ENCODE assay signal across 8 cellular contexts in the genomic region with DNA sequence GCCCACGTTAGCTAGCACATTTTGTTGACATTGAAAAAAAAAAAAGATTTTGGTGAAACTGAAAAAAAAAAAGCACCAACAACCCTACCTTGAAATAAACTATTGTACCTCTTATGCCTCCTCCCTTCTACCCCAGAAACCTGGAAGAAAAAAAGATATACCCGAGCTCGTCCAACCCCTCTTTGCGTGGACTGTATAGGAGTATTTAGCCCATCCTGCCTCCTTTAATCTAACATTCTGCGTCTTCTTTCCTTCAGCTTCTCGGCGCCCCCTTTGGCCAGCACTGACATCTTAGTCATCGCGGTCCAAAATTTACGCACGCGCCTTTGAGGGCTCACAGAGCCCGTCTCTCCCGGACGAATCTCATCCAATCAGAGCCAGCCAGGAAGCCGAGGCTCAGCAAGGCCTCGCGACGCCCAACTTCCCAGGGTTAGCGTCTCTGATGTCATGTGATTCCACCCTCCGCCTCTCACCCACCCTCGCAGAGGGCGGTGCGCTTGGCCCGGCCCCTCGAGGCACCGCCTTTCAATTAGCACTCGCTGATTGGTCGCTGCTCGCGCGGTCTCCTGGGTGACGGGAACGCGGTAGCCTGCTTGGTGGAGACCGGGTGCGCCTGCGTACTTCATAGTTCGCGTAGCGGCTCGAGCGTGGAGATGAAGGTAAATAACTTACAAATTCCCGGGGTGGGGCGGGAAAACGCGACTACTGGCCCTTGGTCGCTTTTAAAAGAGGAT. TPM values are rescaled to one million over a fixed set of nuclear protein-coding genes. Genes with fewer than 3 reads are reported as not detected.
DNase-seq lines count a peak whose midpoint lies in the region; TF ChIP-seq lines count a peak whose summit lies in the region.

WDR19 (plus strand) TSS at position 625 of the 734 bp plus-strand sequence; CDS start at position 654, 29 bp downstream.

- peak within 1 kb of the TSS; percentile 77 for H3K9ac ChIP-seq in SK-N-MC (ENCODE audit: insufficient read length)

- H3K36me3 ChIP-seq in SK-N-MC (ENCODE audit: insufficient read depth, low read length) (peaks cover 7% of the 10 kb centered on the region; the same call in 1 of the 2 replicates), testis (ENCODE audit: low read depth, missing control alignments) (no peaks in the 10 kb centered on the region)

- H3K4me3 Mint-ChIP-seq in HFFc6, result no peak within 1 kb of the TSS

- H3K9me3 Mint-ChIP-seq in HFFc6, result no peaks in the 10 kb centered on the region

- peak; percentile 69 for TF ChIP-seq CTCF in HFFc6 (IDR thresholded peaks at IDR 0.05)
- TF ChIP-seq CTCF in NB4 (IDR thresholded peaks at IDR 0.05; ENCODE audit: low read depth, low read length), result peak; percentile 65
- TF ChIP-seq CTCF in testis (IDR thresholded peaks at IDR 0.05), result peak; percentile 38 to 55 (median 40)

- H3K27me3 Mint-ChIP-seq in HFFc6 (ENCODE audit: insufficient read depth), result no peaks in the 10 kb centered on the region

- H3K27ac ChIP-seq in SK-N-MC (peak within 1 kb of the TSS; percentile 77; the same call in 1 of the 2 replicates), testis (peak within 1 kb of the TSS; percentile 64 to 74)

- H3K4me1 ChIP-seq in testis, result no peaks in the 10 kb centered on the region

- intact Hi-C loops in testis (cut with DNase I; ENCODE audit: low total_unique reads), result no loop called here

- H3K27me3 ChIP-seq in testis, result no peaks in the 10 kb centered on the region

- TF ChIP-seq POLR2A in NB4 (IDR thresholded peaks at IDR 0.05; ENCODE audit: extremely low read depth, insufficient read length), result peak; percentile 41
- TF ChIP-seq POLR2A in testis (IDR thresholded peaks at IDR 0.05), result no peak

- H3K27ac Mint-ChIP-seq in HFFc6, result no peak within 1 kb of the TSS

- peaks cover 18% of the 10 kb centered on the region for H3K4me1 Mint-ChIP-seq in HFFc6 (ENCODE audit: low read depth)

- H3K36me3 Mint-ChIP-seq in HFFc6 (ENCODE audit: low read depth), result no peaks in the 10 kb centered on the region

- DNase-seq in HFFc6 (peak; percentile 99), NB4 (ENCODE audit: low read depth) (peak; percentile 100), SK-N-MC (ENCODE audit: low read depth, low spot score) (peak; percentile 94), glomerular endothelial cell (ENCODE audit: extremely low read depth, low read depth, low spot score) (peak; percentile 97), occipital lobe (lab: John Stamatoyannopoulos, UW) (peak; percentile 100), testis (peak; percentile 99)
- peak; percentile 99 for DNase-seq in activated naive CD4-positive, alpha-beta T cell treated with anti-CD3 and anti-CD28 coated beads, Interleukin-2, amount 50 U/mL, for 16 hours

- 1% methylated on average over 30 to 48 of the region's 48 CpGs for WGBS in testis, 2 donors

- H3K9me3 ChIP-seq in SK-N-MC (ENCODE audit: low read depth, low read length) (no peaks in the 10 kb centered on the region), testis (no peaks in the 10 kb centered on the region)

- H3K4me3 ChIP-seq in GM08714 (ENCODE audit: low read length) (peak within 1 kb of the TSS; percentile 87), NB4 (ENCODE audit: low read depth, low read length) (peak within 1 kb of the TSS; percentile 85), SK-N-MC (peak within 1 kb of the TSS; percentile 99), testis (peak within 1 kb of the TSS; percentile 78 to 81)

RNA-seq across cellular contexts. Expression of gene WDR19, which starts in this region (rescaled TPM):
- 10 to 100 TPM in 3 of 6 experiments, 1 to 10 TPM in 3; 8.7 to 11.9 (median 10.0) TPM for total RNA-seq in HFFc6 (2021; fragmentation: NEBNext Ultra II Directional; extraction: Animal tissue kit (Norgen Biotek cat#: 25700))
- 22.0 and 27.0 TPM in 2 replicates for total RNA-seq in glomerular endothelial cell
- total RNA-seq in occipital lobe, result 54.9 TPM
- total RNA-seq in testis, result 10 to 100 TPM; 49.3 to 56.5 TPM
- polyA plus RNA-seq in testis (ENCODE audit: insufficient read depth, low read depth, low replicate concordance), result 44.6 TPM

Comparison
In these comparisons a context has a peak if more than half of its experiments do, and no peak if none do; other contexts are left out.
1. Peak in every context shown above with its lines: DNase-seq, H3K4me3 ChIP-seq and H3K27ac ChIP-seq.